Comparison of ENCODE assay signal across 8 cellular contexts in genomic region chr7:112550468-112551060, GRCh38.
DNase-seq lines count a peak whose midpoint lies in the region; ATAC-seq, FAIRE-seq and TF ChIP-seq lines count a peak whose summit lies in the region.

No MANE protein-coding gene starts in this region.

- no peak for TF ChIP-seq EP300 in GM12878 (IDR thresholded peaks at IDR 0.05; ENCODE audit: borderline replicate concordance in 1 of 2, control insufficient read depth in 1 of 2, low read depth in 2 of 2, low read length in 2 of 2)

- RAD21 ChIA-PET in GM12878 (lab: Charles Lee; ENCODE audit: unreplicated experiment): interaction anchor here (0.7 to 2.1 kb wide), 13 partner anchors 10 to 875 kb away, joined by 3 to 15 read pairs (median 5); a partner anchor contains a TSS

- TF ChIP-seq CTCF in GM12878 (IDR thresholded peaks at IDR 0.05 in 2 of 3, conservative IDR thresholded peaks at IDR 0.05 in 1 of 3; ENCODE audit: control insufficient read depth in 2 of 3, extremely low read depth in 1 of 3, insufficient read depth in 1 of 3, low read depth in 3 of 3, low read length in 3 of 3) (peak; percentile 84 to 94 (median 87)), tibial artery (IDR thresholded peaks at IDR 0.05) (peak; percentile 72 to 85)

- peak; percentile 88 for ATAC-seq in GM18909 (IDR thresholded peaks at IDR 0.05; ENCODE audit: poor library complexity, unreplicated experiment)
- peak; percentile 89 for ATAC-seq in HG03066 (IDR thresholded peaks at IDR 0.05; ENCODE audit: low read depth, unreplicated experiment)
- ATAC-seq in GM12878: peak; percentile 90

- H3K4me1 ChIP-seq in GM12878 (ENCODE audit: control insufficient read depth, insufficient read depth, low read length): no peaks in the 10 kb centered on the region
- no peaks in the 10 kb centered on the region for H3K4me1 ChIP-seq in tibial artery

- peak; percentile 24 for DNase-seq in NCI-H1092 treated with DMSO at 0.1 percent for 48 hours (lab: John Stamatoyannopoulos, UW)
- no peak for DNase-seq in NCI-H1092 (lab: John Stamatoyannopoulos, UW)
- DNase-seq in NCI-H526 (lab: John Stamatoyannopoulos, UW): peak; percentile 31 to 75
- peak; percentile 23 for DNase-seq in GM12878 (ENCODE audit: low read depth, low spot score)
- no peak for DNase-seq in tibial artery

- H3K27me3 ChIP-seq in GM12878 (replicated peaks in 1 of 2; ENCODE audit: control insufficient read depth in 2 of 2, insufficient read depth in 2 of 2, low read length in 1 of 2) (no peaks in the 10 kb centered on the region; a peak in 1 of 4 replicates), tibial artery (peaks cover 0 to 4% of the 10 kb centered on the region in 2 donors)

- CTCF ChIA-PET in GM12878 (lab: Yijun Ruan, JAX): interaction anchor here (0.6 to 3.0 kb wide), 29 partner anchors 10 to 1160 kb away, joined by 3 to 46 read pairs (median 3); no protein-coding TSS in a partner anchor

- H3K4me2 ChIP-seq in GM12878 (ENCODE audit: control insufficient read depth, insufficient read depth): no peak overlapping the region

- POLR2A ChIA-PET in GM12878 (lab: Charles Lee): no interaction called here

- SMC1A ChIA-PET in GM12878 (lab: Charles Lee; ENCODE audit: uncharacterized antibody, unreplicated experiment): interaction anchor here (0.6 to 3.0 kb wide), 19 partner anchors 14 to 874 kb away, joined by 3 to 18 read pairs (median 4); no protein-coding TSS in a partner anchor

- H3K9me3 ChIP-seq in GM12878 (replicated peaks; ENCODE audit: control insufficient read depth, insufficient read depth, low read length) (no peaks in the 10 kb centered on the region), tibial artery (no peaks in the 10 kb centered on the region)

- TF ChIP-seq POLR2A in GM12878 (IDR thresholded peaks at IDR 0.05; ENCODE audit: low read depth, low read length): no peak

- H3K27ac ChIP-seq in GM12878 (ENCODE audit: control insufficient read depth, insufficient read depth) (no peak overlapping the region), tibial artery (no peak overlapping the region)

- H3K79me2 ChIP-seq in GM12878 (ENCODE audit: control insufficient read depth, insufficient read depth, low read length): no peaks in the 10 kb centered on the region

- H3K36me3 ChIP-seq in GM12878 (ENCODE audit: control insufficient read depth in 2 of 2, insufficient read depth in 2 of 2, low read length in 1 of 2) (no peaks in the 10 kb centered on the region), tibial artery (no peaks in the 10 kb centered on the region)

- no peaks in the 10 kb centered on the region for H4K20me1 ChIP-seq in GM12878 (ENCODE audit: control insufficient read depth, insufficient read depth)

- in situ Hi-C loops in GM12878 (cut with MboI): loop anchor here (10.0 kb wide), 1 partner anchor 1144 kb away; no protein-coding TSS in a partner anchor

- no peak overlapping the region for H3K9ac ChIP-seq in GM12878 (ENCODE audit: control insufficient read depth, insufficient read depth, low read length)

- no TSS peak for BruUV-seq in GM12878 (replicated peaks; lab: Mats Ljungman, UMichigan)

- H2AFZ ChIP-seq in GM12878 (ENCODE audit: control insufficient read depth, low read depth, low read length): no peak overlapping the region

- intact Hi-C loops in GM12878 (cut with micrococcal nuclease; ENCODE audit: unreplicated experiment): loop anchor here (1.0 to 10.0 kb wide), 4 partner anchors 348 to 1162 kb away; no protein-coding TSS in a partner anchor
- intact Hi-C loops in tibial artery (cut with DNase I; ENCODE audit: low total_unique reads): loop anchor here (10.0 kb wide), 1 partner anchor 874 kb away; no protein-coding TSS in a partner anchor

- H3K4me3 ChIP-seq in GM12878: no peak overlapping the region
- H3K4me3 ChIP-seq in tibial artery: no peak overlapping the region

- FAIRE-seq in GM12878 (lab: Jason Lieb, UNC) (peak; percentile 74), islet of Langerhans (lab: Jason Lieb, UNC) (peak; percentile 96)

- WGBS in GM12878 (ENCODE audit: insufficient coverage, insufficient replicate concordance, low lambda C conversion rate, missing lambda C conversion rate): 3% methylated on average over 2 of the region's 2 CpGs

- TF ChIP-seq RAD21 in GM12878 (IDR thresholded peaks at IDR 0.05; ENCODE audit: insufficient read depth, low read depth, low read length): peak; percentile 100

TF ChIP-seq in GM12878, 131 proteins besides CTCF, POLR2A, EP300 and RAD21:
- TF ChIP-seq ZNF207 (IDR thresholded peaks at IDR 0.05; ENCODE audit: borderline replicate concordance) (peak; percentile 36; the same call in 1 of the 2 replicates), RB1 (IDR thresholded peaks at IDR 0.05; ENCODE audit: borderline replicate concordance) (peak; percentile 70; the same call in 1 of the 2 replicates), MEF2A (IDR thresholded peaks at IDR 0.05; ENCODE audit: insufficient read depth, low read depth, low read length) (0 out of 2 replicates have a peak, but pooled peaks have one; percentile 23), SKIL (IDR thresholded peaks at IDR 0.05; ENCODE audit: low read depth, poor library complexity, severe bottlenecking) (peak; percentile 25), SMC3 (IDR thresholded peaks at IDR 0.05; ENCODE audit: borderline replicate concordance, low read length) (peak; percentile 94), FOXM1 (IDR thresholded peaks at IDR 0.05; ENCODE audit: low read depth, low read length) (peak; percentile 62), CBX5 (IDR thresholded peaks at IDR 0.05; ENCODE audit: low read depth) (0 out of 2 replicates have a peak, but pooled peaks have one; percentile 41), NFIC (IDR thresholded peaks at IDR 0.05; ENCODE audit: low read depth, low read length) (no peak), BHLHE40 (IDR thresholded peaks at IDR 0.05; ENCODE audit: borderline replicate concordance in 1 of 2, low read depth in 2 of 2, low read length in 1 of 2) (0 out of 4 replicates have a peak, but pooled peaks of 1 of the 2 experiments have one; percentile 13), IRF4 (IDR thresholded peaks at IDR 0.05; ENCODE audit: low read depth, low read length) (no peak), YY1 (IDR thresholded peaks at IDR 0.05; ENCODE audit: low read depth, low read length) (0 out of 2 replicates have a peak, but pooled peaks have one; percentile 47), RAD51 (IDR thresholded peaks at IDR 0.05) (no peak)

Comparison
In these comparisons a context has a peak if more than half of its experiments do, and no peak if none do; other contexts are left out.
1. DNase-seq: peak in NCI-H1092 treated with DMSO at 0.1 percent for 48 hours (single experiment), NCI-H526 (2 of 2) and GM12878 (single experiment); none in NCI-H1092 (single experiment) and tibial artery (0 of 2).
2. Peak in every context shown above with its lines, with median percentiles within 50 percentile points of each other: ATAC-seq.